Comparison of ENCODE assay signal across 8 cellular contexts in the genomic region with DNA sequence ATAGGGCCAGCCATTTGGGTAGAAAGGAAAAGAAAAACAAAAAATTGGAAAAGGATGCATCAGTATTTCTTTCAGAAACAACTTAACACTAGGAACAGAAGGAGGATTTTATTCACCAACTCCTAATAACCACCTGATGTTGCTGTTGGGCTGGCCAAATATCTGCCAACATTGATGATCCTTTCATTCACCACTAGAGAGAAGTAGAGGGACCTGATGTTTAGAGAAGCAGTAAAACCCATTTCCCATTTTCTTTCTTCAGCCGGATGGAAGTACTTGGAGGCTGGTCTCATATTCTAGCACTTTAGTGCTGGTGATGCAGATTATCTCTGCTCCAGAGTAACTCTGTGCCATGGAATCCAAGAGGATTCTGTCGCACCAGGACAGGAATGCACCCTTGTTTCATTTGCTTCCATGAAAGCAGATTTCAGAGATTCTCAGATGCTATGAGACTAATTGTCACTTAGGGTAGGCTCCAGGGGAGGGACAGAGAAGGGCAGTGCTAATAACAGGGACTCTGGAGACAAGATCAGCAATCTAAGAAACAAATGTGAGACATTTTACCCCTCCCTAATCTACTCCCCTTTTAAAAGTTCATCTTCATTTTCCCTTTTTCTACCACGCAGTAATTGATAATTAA. TPM values are rescaled to one million over a fixed set of nuclear protein-coding genes. Genes with fewer than 3 reads are reported as not detected.
DNase-seq lines count a peak whose midpoint lies in the region; ATAC-seq, FAIRE-seq and TF ChIP-seq lines count a peak whose summit lies in the region.

No MANE protein-coding gene starts in this region.

- peak overlapping the region; percentile 55 to 87 (median 62) for H3K4me3 Mint-ChIP-seq in brain

- H3K4me3 ChIP-seq in OCI-LY3 (ENCODE audit: low read length) (no peak overlapping the region), lung (no peak overlapping the region)

- no peak for ATAC-seq in lung (ENCODE audit: insufficient read depth, low FRiP score)
- ATAC-seq in GM19397 (IDR thresholded peaks at IDR 0.05; ENCODE audit: unreplicated experiment): no peak
- ATAC-seq in GM19395 (IDR thresholded peaks at IDR 0.05; ENCODE audit: unreplicated experiment): no peak
- no peak for ATAC-seq in GM21717 (IDR thresholded peaks at IDR 0.05; ENCODE audit: unreplicated experiment)

- no peaks in the 10 kb centered on the region for H3K27me3 ChIP-seq in OCI-LY3 (ENCODE audit: low read depth, low read length)
- H3K27me3 ChIP-seq in lung (ENCODE audit: control insufficient read depth, insufficient read depth): no peaks in the 10 kb centered on the region

- no peak for FAIRE-seq in HTR-8/SVneo (lab: Jason Lieb, UNC)

- H3K4me2 ChIP-seq in OCI-LY3 (ENCODE audit: low read length): peak overlapping the region; percentile 97

- no peaks in the 10 kb centered on the region for H3K36me3 Mint-ChIP-seq in brain

- peaks cover 17% of the 10 kb centered on the region for H3K4me1 Mint-ChIP-seq in brain

- H3K27ac ChIP-seq in OCI-LY3 (ENCODE audit: low read length) (no peak overlapping the region), lung (ENCODE audit: low read depth in 1 of 2, low read length in 1 of 2) (peak overlapping the region in 1 of 2 donors; percentile 91)

- H4K20me1 ChIP-seq in OCI-LY3 (ENCODE audit: insufficient read depth, low read length): peaks cover 4% of the 10 kb centered on the region

- H3K9me3 Mint-ChIP-seq in brain: peaks cover 0 to 9% (median 5%) of the 10 kb centered on the region in 5 experiments

- WGBS in lung, 2 donors: 43 to 56% methylated on average over 3 of the region's 3 CpGs

- H3K9me3 ChIP-seq in OCI-LY3 (ENCODE audit: insufficient read depth, low read length) (no peaks in the 10 kb centered on the region), lung (ENCODE audit: control insufficient read depth in 2 of 2, insufficient read depth in 1 of 2, low read length in 1 of 2) (no peaks in the 10 kb centered on the region)

- peaks cover 24% of the 10 kb centered on the region for H3K79me2 ChIP-seq in OCI-LY3 (ENCODE audit: low read length)

- H3K27ac Mint-ChIP-seq in brain: peak overlapping the region in 3 of 5 experiments; percentile 65 to 99 (median 99)

- H2AFZ ChIP-seq in OCI-LY3 (ENCODE audit: low read depth, low read length): no peak overlapping the region; the same call in 1 of the 2 replicates

- no peaks in the 10 kb centered on the region for H3K36me3 ChIP-seq in OCI-LY3 (replicated peaks; ENCODE audit: low read depth, low read length)
- no peaks in the 10 kb centered on the region for H3K36me3 ChIP-seq in lung (ENCODE audit: control insufficient read depth in 2 of 2, insufficient read depth in 2 of 2, low read length in 2 of 2)

- H3K9ac ChIP-seq in OCI-LY3 (ENCODE audit: low read length): no peak overlapping the region

- H3K27me3 Mint-ChIP-seq in brain: peaks cover 18% of the 10 kb centered on the region

- DNase-seq in DMS53 treated with DMSO at 0.1 percent for 48 hours (lab: John Stamatoyannopoulos, UW; ENCODE audit: unreplicated experiment) (peak; percentile 47), HTR-8/SVneo (ENCODE audit: insufficient read length, low spot score) (peak; percentile 53), lung (ENCODE audit: low spot score) (no peak)

- H3K4me1 ChIP-seq in OCI-LY3 (ENCODE audit: low read length): peaks cover 13% of the 10 kb centered on the region
- peaks cover 0 to 3% of the 10 kb centered on the region in 2 donors for H3K4me1 ChIP-seq in lung (ENCODE audit: control insufficient read depth in 2 of 2, insufficient read depth in 2 of 2, low read length in 2 of 2)

- peak; percentile 79 for TF ChIP-seq CTCF in OCI-LY3 (IDR thresholded peaks at IDR 0.05; ENCODE audit: low read depth, low read length)
- TF ChIP-seq CTCF in brain (conservative IDR thresholded peaks at IDR 0.05): peak; percentile 45 to 51
- TF ChIP-seq CTCF in lung (IDR thresholded peaks at IDR 0.05; ENCODE audit: control extremely low read depth, extremely low read depth): peak; percentile 50

RNA-seq across cellular contexts. Expression of gene KLLN, which starts 3.1 kb away (rescaled TPM):
- polyA plus RNA-seq in brain (ENCODE audit: insufficient read depth, low read depth, low replicate concordance) (0.24 TPM), lung (under 1 TPM; 0.14 to 0.66 TPM)
- 1 to 10 TPM; 1.1 to 1.5 TPM for total RNA-seq in lung

RNA-seq across cellular contexts. Expression of gene PTEN, which starts 3.1 kb away (rescaled TPM):
- polyA plus RNA-seq in brain (ENCODE audit: insufficient read depth, low read depth, low replicate concordance) (29.6 TPM), lung (10 to 100 TPM; 29.4 to 36.3 TPM)
- 100 to 1,000 TPM in 1 of 2 donors, 10 to 100 TPM in 1; 91.9 to 334 TPM for total RNA-seq in lung

RNA-seq across cellular contexts. Expression of gene ATAD1, which starts 42.2 kb away (rescaled TPM):
- polyA plus RNA-seq in brain (ENCODE audit: insufficient read depth, low read depth, low replicate concordance) (24.2 TPM), lung (10 to 100 TPM; 11.6 to 19.8 TPM)
- total RNA-seq in lung: 10 to 100 TPM; 37.6 to 50.2 TPM
